In genomic region chr2:151051584-151052220, GRCh38 we compare ENCODE assay signal across 8 cellular contexts.
DNase-seq lines count a peak whose midpoint lies in the region; ATAC-seq and TF ChIP-seq lines count a peak whose summit lies in the region.

No MANE protein-coding gene starts in this region.

- H3K27me3 ChIP-seq in liver (ENCODE audit: control insufficient read depth in 4 of 4, insufficient read depth in 4 of 4, low read length in 3 of 4) (no peaks in the 10 kb centered on the region), vagina (no peaks in the 10 kb centered on the region)

- no peaks in the 10 kb centered on the region for H3K36me3 ChIP-seq in OCI-LY7 (ENCODE audit: insufficient read depth, low read length)
- no peaks in the 10 kb centered on the region for H3K36me3 ChIP-seq in liver (ENCODE audit: control insufficient read depth in 4 of 4, insufficient read depth in 3 of 4, low read depth in 1 of 4, low read length in 3 of 4)
- H3K36me3 ChIP-seq in vagina, result no peaks in the 10 kb centered on the region

- CTCF ChIA-PET in OCI-LY7 (lab: Charles Lee; ENCODE audit: unreplicated experiment), result interaction anchor here (0.8 kb wide), 1 partner anchor 187 kb away, joined by 4 read pairs; no protein-coding TSS in a partner anchor

- intact Hi-C loops in Right ventricle myocardium inferior (cut with DNase I), result loop anchor here (5.0 to 10.0 kb wide), 2 partner anchors 437 to 1454 kb away; no protein-coding TSS in a partner anchor
- intact Hi-C loops in left ventricle myocardium superior (cut with micrococcal nuclease), result no loop called here
- intact Hi-C loops in OCI-LY7 (cut with micrococcal nuclease; ENCODE audit: unreplicated experiment), result loop anchor here (2.0 kb wide), 1 partner anchor 1455 kb away; no protein-coding TSS in a partner anchor
- intact Hi-C loops in vagina (cut with DNase I), result no loop called here

- no peak overlapping the region for H3K9ac ChIP-seq in liver (ENCODE audit: low read depth in 1 of 2, low read length in 2 of 2)

- no peaks in the 10 kb centered on the region for H3K9me3 ChIP-seq in OCI-LY7 (ENCODE audit: low read length)
- no peaks in the 10 kb centered on the region for H3K9me3 ChIP-seq in liver (ENCODE audit: control insufficient read depth in 4 of 4, low read length in 3 of 4)
- no peaks in the 10 kb centered on the region for H3K9me3 ChIP-seq in vagina

- H3K4me1 ChIP-seq in OCI-LY7 (ENCODE audit: insufficient read depth, low read length, poor library complexity, severe bottlenecking) (no peaks in the 10 kb centered on the region), liver (ENCODE audit: control insufficient read depth in 4 of 4, insufficient read depth in 4 of 4, low read length in 3 of 4) (peaks cover 3 to 14% (median 7%) of the 10 kb centered on the region in 4 donors), vagina (no peaks in the 10 kb centered on the region)

- BruUV-seq in OCI-LY7 (replicated peaks; lab: Mats Ljungman, UMichigan), result no TSS peak

- POLR2A ChIA-PET in OCI-LY7 (lab: Charles Lee), result no interaction called here

- peak; percentile 91 for TF ChIP-seq CTCF in OCI-LY7 (conservative IDR thresholded peaks at IDR 0.05; ENCODE audit: low read length)
- TF ChIP-seq CTCF in cardiac fibroblast (IDR thresholded peaks at IDR 0.05; ENCODE audit: low read depth, low read length), result peak; percentile 84
- peak; percentile 83 for TF ChIP-seq CTCF in liver (IDR thresholded peaks at IDR 0.05; ENCODE audit: low read depth, low read length, missing input control)
- peak; percentile 24 to 67 (median 36) for TF ChIP-seq CTCF in vagina (IDR thresholded peaks at IDR 0.05)

- H3K79me2 ChIP-seq in OCI-LY7 (ENCODE audit: insufficient read depth, low read depth, low read length), result no peaks in the 10 kb centered on the region

- no peak overlapping the region for H3K4me3 ChIP-seq in OCI-LY7 (ENCODE audit: low read depth, low read length, poor library complexity, severe bottlenecking)
- H3K4me3 ChIP-seq in cardiac fibroblast (replicated peaks in 1 of 2; ENCODE audit: low read depth in 2 of 2, low read length in 2 of 2), result no peak overlapping the region
- H3K4me3 ChIP-seq in liver (ENCODE audit: low read depth in 1 of 3, low read length in 3 of 3), result peak overlapping the region in 1 of 3 donors; percentile 24
- no peak overlapping the region for H3K4me3 ChIP-seq in vagina

- DNase-seq in Right ventricle myocardium inferior (ENCODE audit: missing footprints) (no peak), left ventricle myocardium superior (no peak), OCI-LY7 (ENCODE audit: low spot score) (peak; percentile 37), cardiac fibroblast (ENCODE audit: low read depth in 2 of 2) (peak; percentile 64 to 75), vagina (ENCODE audit: extremely low spot score in 2 of 2) (no peak)

- 2% methylated on average over 2 of the region's 2 CpGs for WGBS in liver

- H3K4me2 ChIP-seq in OCI-LY7 (ENCODE audit: low read length), result no peak overlapping the region

- peak; percentile 93 to 94 for TF ChIP-seq RAD21 in liver (IDR thresholded peaks at IDR 0.05)

- TF ChIP-seq POLR2A in vagina (IDR thresholded peaks at IDR 0.05), result no peak

- no peaks in the 10 kb centered on the region for H4K20me1 ChIP-seq in OCI-LY7 (ENCODE audit: insufficient read depth, low read length)

- peak; percentile 34 for ATAC-seq in Right ventricle myocardium inferior
- no peak for ATAC-seq in left ventricle myocardium superior
- ATAC-seq in GM21515 (IDR thresholded peaks at IDR 0.05; ENCODE audit: unreplicated experiment), result peak; percentile 88
- peak; percentile 90 for ATAC-seq in HG03565 (IDR thresholded peaks at IDR 0.05; ENCODE audit: unreplicated experiment)

- H3K27ac ChIP-seq in OCI-LY7 (ENCODE audit: low read depth, low read length, poor library complexity, severe bottlenecking) (no peak overlapping the region), liver (ENCODE audit: low read depth in 1 of 2, low read length in 2 of 2) (no peak overlapping the region), vagina (no peak overlapping the region)

- no peak overlapping the region for H2AFZ ChIP-seq in OCI-LY7 (ENCODE audit: low read length)

- no peaks in the 10 kb centered on the region for H3K9me2 ChIP-seq in OCI-LY7 (ENCODE audit: insufficient read depth, low read length)

TF ChIP-seq in liver, 16 proteins besides CTCF, POLR2A, EP300 and RAD21:
- TF ChIP-seq ATF3 (IDR thresholded peaks at IDR 0.05) (no peak), RXRA (IDR thresholded peaks at IDR 0.05) (peak in 1 of 2 donors; percentile 19), GABPA (IDR thresholded peaks at IDR 0.05 in 1 of 2, conservative IDR thresholded peaks at IDR 0.05 in 1 of 2) (no peak), NR2F2 (IDR thresholded peaks at IDR 0.05) (no peak), FOXA1 (IDR thresholded peaks at IDR 0.05) (no peak), HNF4A (conservative IDR thresholded peaks at IDR 0.05) (peak; percentile 2 to 14)

Comparison
In these comparisons a context has a peak if more than half of its experiments do, and no peak if none do; other contexts are left out.
1. intact Hi-C loops: an anchor here in Right ventricle myocardium inferior (5.0 to 10.0 kb wide) and OCI-LY7 (2.0 kb wide); none called in left ventricle myocardium superior and vagina.
2. DNase-seq: peak in OCI-LY7 (single experiment) and cardiac fibroblast (2 of 2); none in Right ventricle myocardium inferior (single experiment), left ventricle myocardium superior (single experiment) and vagina (0 of 2).
3. CTCF ChIP-seq: peak in every context shown above with its lines; median percentile 91 in OCI-LY7; 84 in cardiac fibroblast; 83 in liver; 36 in vagina.